26 cellular contexts compared by ENCODE assay signal in the genomic region with DNA sequence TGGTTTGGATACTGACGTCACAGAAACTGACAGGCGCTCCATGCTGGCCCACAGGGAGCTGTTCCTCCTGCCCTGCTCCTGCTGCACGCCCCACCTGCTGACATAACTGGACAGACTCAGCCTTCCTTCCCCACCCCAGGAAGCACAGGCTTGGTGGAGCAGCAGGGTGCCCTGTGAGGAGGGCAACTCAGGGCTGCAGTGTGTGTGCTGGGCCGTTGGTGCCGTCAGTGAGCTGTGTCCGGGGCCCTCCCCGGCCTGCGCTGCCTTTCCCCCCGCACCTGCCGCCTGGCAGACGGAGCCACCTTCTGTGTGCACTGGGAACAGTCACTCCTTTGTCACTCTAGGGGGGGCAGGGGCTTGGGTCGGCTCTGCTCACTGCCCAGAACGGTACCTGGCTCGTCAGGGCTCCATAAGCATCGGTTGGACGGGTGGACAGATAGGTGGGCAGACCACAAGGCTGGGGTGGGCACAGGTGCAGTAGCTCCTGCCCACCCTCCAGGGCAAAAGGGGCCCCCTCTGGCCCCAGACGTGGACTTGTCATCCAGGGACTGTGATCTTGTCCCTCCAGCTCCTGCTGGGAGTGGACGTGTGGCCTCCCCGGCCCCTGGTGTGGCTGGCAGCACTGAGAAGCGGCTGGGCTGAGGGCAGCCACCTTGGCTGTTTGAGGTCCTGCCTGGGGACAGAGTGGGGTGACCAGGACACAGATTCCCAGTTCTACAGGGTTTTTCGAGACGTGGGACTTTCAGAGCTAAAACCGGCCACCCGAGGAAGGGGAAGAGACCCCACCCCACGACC. TPM values are rescaled to one million over a fixed set of nuclear protein-coding genes. Genes with fewer than 3 reads are reported as not detected.
DNase-seq lines count a peak whose midpoint lies in the region; ATAC-seq, FAIRE-seq and TF ChIP-seq lines count a peak whose summit lies in the region.
"Had no signal": no experiment of that assay in that cellular context is flagged by ENCODE, and none has a peak within 500 bp of the region (broad histone marks: within the 10 kb centered on the region; RNA-seq: fewer than 3 reads in every experiment).

No MANE protein-coding gene starts in this region.

- intact Hi-C loops in CD8-positive, alpha-beta T cell (cut with DNase I, micrococcal nuclease): loop anchor here (1.0 to 10.0 kb wide), 3 partner anchors 92 to 368 kb away; partner anchors contain the start of genes LRCOL1 (in 1 of the 2) and P2RX2 (in 1 of the 2)

- H3K9me3 Mint-ChIP-seq in CD8-positive, alpha-beta T cell: no peaks in the 10 kb centered on the region

- CTCF ChIA-PET in CD8-positive, alpha-beta T cell (lab: Charles Lee): interaction anchor here (0.7 to 6.6 kb wide), 15 partner anchors 9 to 369 kb away, joined by 3 to 122 read pairs (median 4); no protein-coding TSS in a partner anchor

- no peaks in the 10 kb centered on the region for H3K27me3 ChIP-seq in CD8-positive, alpha-beta T cell (ENCODE audit: insufficient read depth, low read length)
- H3K27me3 ChIP-seq: BE2C, heart right ventricle, transverse colon had no signal

- no peaks in the 10 kb centered on the region for H3K36me3 ChIP-seq in CD8-positive, alpha-beta T cell (ENCODE audit: insufficient read depth, low read length)
- H3K36me3 ChIP-seq: BE2C, HAP-1, transverse colon had no signal

- peaks cover 19% of the 10 kb centered on the region for H3K4me1 Mint-ChIP-seq in CD8-positive, alpha-beta T cell (ENCODE audit: low read depth)
- H3K4me1 Mint-ChIP-seq: activated CD4-positive, alpha-beta T cell treated with anti-CD3 and anti-CD28 coated beads, Interleukin-2, amount 10 ng/mL, durations not matched to agents 24 days and 14 days had no signal

- peak; percentile 61 for FAIRE-seq in H54 (lab: Jason Lieb, UNC)
- FAIRE-seq: A204.1, astrocyte had no signal

- H3K4me3 ChIP-seq in CD8-positive, alpha-beta T cell (ENCODE audit: low read depth, low read length): no peak overlapping the region
- H3K4me3 ChIP-seq: HAP-1, heart right ventricle, left ventricle myocardium inferior, transverse colon had no signal

- no peak for ATAC-seq in CD8-positive, alpha-beta T cell

- POLR2A ChIA-PET in CD8-positive, alpha-beta T cell (lab: Charles Lee): interaction anchor here (0.7 to 1.1 kb wide), 2 partner anchors 92 kb away, joined by 3 read pairs; no protein-coding TSS in a partner anchor

- peaks cover 8% of the 10 kb centered on the region for H3K4me1 ChIP-seq in CD8-positive, alpha-beta T cell (ENCODE audit: insufficient read depth, low read length)
- H3K4me1 ChIP-seq: BE2C, HAP-1, parathyroid adenoma had no signal

- TF ChIP-seq POLR2A in H54 (IDR thresholded peaks at IDR 0.05; ENCODE audit: low read depth, low read length): no peak

- H3K27me3 Mint-ChIP-seq in CD8-positive, alpha-beta T cell (ENCODE audit: low read depth): no peaks in the 10 kb centered on the region
- H3K27me3 Mint-ChIP-seq: activated CD4-positive, alpha-beta T cell treated with anti-CD3 and anti-CD28 coated beads, Interleukin-2, amount 10 ng/mL, durations not matched to agents 24 days and 14 days; natural killer cell treated with Interleukin-12 subunit alpha and Interleukin-12 subunit beta and Interleukin-15 and Interleukin-18, amount 100 ng/mL, for 72 hours; stimulated activated naive CD8-positive, alpha-beta T cell treated with anti-CD3 and anti-CD28 coated beads, Interleukin-15, amount 100 ng/mL, for 72 hours had no signal

- H3K4me3 Mint-ChIP-seq in CD8-positive, alpha-beta T cell: no peak overlapping the region
- H3K4me3 Mint-ChIP-seq: activated CD4-positive, alpha-beta T cell treated with anti-CD3 and anti-CD28 coated beads, Interleukin-2, amount 10 ng/mL, durations not matched to agents 24 days and 14 days; natural killer cell treated with Interleukin-12 subunit alpha and Interleukin-12 subunit beta and Interleukin-15 and Interleukin-18, amount 100 ng/mL, for 72 hours; stimulated activated naive CD8-positive, alpha-beta T cell treated with anti-CD3 and anti-CD28 coated beads, Interleukin-15, amount 100 ng/mL, for 72 hours had no signal

- no peak overlapping the region for H3K27ac Mint-ChIP-seq in CD8-positive, alpha-beta T cell
- H3K27ac Mint-ChIP-seq: activated CD4-positive, alpha-beta T cell treated with anti-CD3 and anti-CD28 coated beads, Interleukin-2, amount 10 ng/mL, durations not matched to agents 24 days and 14 days; activated naive CD4-positive, alpha-beta T cell treated with anti-CD3 and anti-CD28 coated beads, Interleukin-2, amount 50 U/mL, for 72 hours; natural killer cell treated with Interleukin-12 subunit alpha and Interleukin-12 subunit beta and Interleukin-15 and Interleukin-18, amount 100 ng/mL, for 72 hours had no signal

- TF ChIP-seq CTCF in CD8-positive, alpha-beta T cell (IDR thresholded peaks at IDR 0.05): no peak

- H3K27ac ChIP-seq in CD8-positive, alpha-beta T cell (ENCODE audit: low read depth, low read length): no peak overlapping the region
- H3K27ac ChIP-seq: heart right ventricle, left ventricle myocardium inferior, parathyroid adenoma, transverse colon had no signal

- H3K36me3 Mint-ChIP-seq in CD8-positive, alpha-beta T cell: peaks cover 21% of the 10 kb centered on the region

- DNase-seq in DMS53 (lab: John Stamatoyannopoulos, UW) (peak; percentile 13), DMS53 treated with DMSO at 0.1 percent for 48 hours (lab: John Stamatoyannopoulos, UW; ENCODE audit: unreplicated experiment) (no peak), H54 (ENCODE audit: insufficient read length, low spot score) (peak; percentile 87), NCI-H526 (lab: John Stamatoyannopoulos, UW) (peak; percentile 68 to 90), left kidney (ENCODE audit: low read depth, low spot score) (peak; percentile 53), NCI-H1105 treated with DMSO at 0.1 percent for 48 hours (lab: John Stamatoyannopoulos, UW) (no peak)
- DNase-seq in activated CD8-positive, alpha-beta memory T cell treated with anti-CD3 and anti-CD28 coated beads for 24 hours: no peak
- no peak for DNase-seq in CD8-positive, alpha-beta T cell
- DNase-seq: activated CD4-positive, alpha-beta T cell treated with anti-CD3 and anti-CD28 coated beads, Interleukin-2, amount 10 ng/mL, durations not matched to agents 24 days and 14 days; BE2C; central memory CD4-positive, alpha-beta T cell; GDM1; heart right ventricle; KG1; left ventricle myocardium inferior; midbrain; NCI-H1930; right cardiac atrium; stimulated activated naive CD8-positive, alpha-beta T cell treated with anti-CD3 and anti-CD28 coated beads, Interleukin-15, amount 100 ng/mL, for 72 hours; transverse colon had no signal

- H3K9me3 ChIP-seq in CD8-positive, alpha-beta T cell (ENCODE audit: low read length): no peaks in the 10 kb centered on the region
- H3K9me3 ChIP-seq: BE2C, left ventricle myocardium inferior, transverse colon had no signal

RNA-seq across cellular contexts. Expression of gene FBRSL1, which starts 32.8 kb away (rescaled TPM):
- total RNA-seq in CD8-positive, alpha-beta T cell: 10 to 100 TPM; 78.5 to 82.0 TPM

Comparison
In these comparisons a context has a peak if more than half of its experiments do, and no peak if none do; other contexts are left out.
1. DNase-seq: peak in DMS53 (single experiment), H54 (single experiment), NCI-H526 (2 of 2) and left kidney (single experiment); none in DMS53 treated with DMSO at 0.1 percent for 48 hours (single experiment), NCI-H1105 treated with DMSO at 0.1 percent for 48 hours (single experiment), activated CD8-positive, alpha-beta memory T cell treated with anti-CD3 and anti-CD28 coated beads for 24 hours (single experiment) and CD8-positive, alpha-beta T cell (0 of 7).